ENCODE assay signal across 14 cellular contexts in the genomic region with DNA sequence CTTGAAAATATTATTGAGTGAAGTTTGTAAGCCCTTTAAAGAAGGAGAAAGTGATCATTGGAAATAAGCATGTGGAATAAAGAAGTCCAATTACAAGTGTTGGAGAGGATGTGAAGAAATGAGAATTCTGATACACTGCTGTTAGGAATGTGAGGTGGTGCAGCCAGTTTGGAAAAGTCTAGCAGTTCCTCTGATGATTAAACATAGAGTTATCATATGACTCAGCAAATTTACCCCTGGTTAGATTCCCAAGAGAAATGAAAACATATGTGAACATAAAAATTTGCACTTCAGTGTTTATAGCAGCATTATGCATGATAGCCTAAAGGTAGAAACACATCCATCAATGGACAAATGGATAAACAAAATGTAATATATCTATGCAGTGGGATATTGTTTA.
DNase-seq lines count a peak whose midpoint lies in the region; ATAC-seq, FAIRE-seq and TF ChIP-seq lines count a peak whose summit lies in the region.
"Had no signal": no experiment of that assay in that cellular context is flagged by ENCODE, and none has a peak within 500 bp of the region (broad histone marks: within the 10 kb centered on the region; RNA-seq: fewer than 3 reads in every experiment).

No MANE protein-coding gene starts in this region.

- peaks cover 3% of the 10 kb centered on the region for H3K4me1 Mint-ChIP-seq in activated CD8-positive, alpha-beta T cell treated with anti-CD3 and anti-CD28 coated beads, Interleukin-2, amount 10 ng/mL, durations not matched to agents 7 days and 5 days (ENCODE audit: low read depth)

- H3K27me3 Mint-ChIP-seq in activated CD8-positive, alpha-beta T cell treated with anti-CD3 and anti-CD28 coated beads, Interleukin-2, amount 10 ng/mL, durations not matched to agents 7 days and 5 days (ENCODE audit: low read depth), result peaks cover 2% of the 10 kb centered on the region

- DNase-seq in GM03348 (ENCODE audit: low spot score) (peak; percentile 67), RCC 7860 (ENCODE audit: low spot score) (peak; percentile 14), dermis blood vessel endothelial cell (peak; percentile 16), omental fat pad (ENCODE audit: low spot score) (no peak), NCI-H774 (lab: John Stamatoyannopoulos, UW) (no peak), DMS79 treated with DMSO at 0.1 percent for 48 hours (lab: John Stamatoyannopoulos, UW) (no peak)
- no peak for DNase-seq in activated CD8-positive, alpha-beta T cell treated with anti-CD3 and anti-CD28 coated beads, Interleukin-2, amount 10 ng/mL, durations not matched to agents 7 days and 5 days
- DNase-seq in activated effector memory CD4-positive, alpha-beta T cell treated with anti-CD3 and anti-CD28 coated beads, Interleukin-2, amount 50 U/mL, for 16 hours, result no peak
- DNase-seq: activated CD4-positive, alpha-beta T cell treated with anti-CD3 and anti-CD28 coated beads for 48 hours; activated T-cell treated with anti-CD3 and anti-CD28 coated beads, Interleukin-2, amount 50 U/mL, for 4 hours; CD4-positive, CD25-positive, alpha-beta regulatory T cell; effector CD4-positive, alpha-beta T cell; left ventricle myocardium superior had no signal

- CTCF ChIA-PET in activated CD8-positive, alpha-beta T cell treated with anti-CD3 and anti-CD28 coated beads, Interleukin-2, amount 10 ng/mL, durations not matched to agents 7 days and 5 days (lab: Charles Lee), result interaction anchor here (1.1 to 3.0 kb wide), 2 partner anchors 12 to 134 kb away, joined by 3 to 8 read pairs; no protein-coding TSS in a partner anchor

- H3K4me3 Mint-ChIP-seq in activated CD8-positive, alpha-beta T cell treated with anti-CD3 and anti-CD28 coated beads, Interleukin-2, amount 10 ng/mL, durations not matched to agents 7 days and 5 days, result no peak overlapping the region
- H3K4me3 Mint-ChIP-seq: activated T-cell treated with anti-CD3 and anti-CD28 coated beads, Interleukin-2, amount 50 U/mL, for 4 hours; CD4-positive, CD25-positive, alpha-beta regulatory T cell had no signal

- peak; percentile 62 for ATAC-seq in omental fat pad (ENCODE audit: low FRiP score)
- ATAC-seq in activated CD8-positive, alpha-beta T cell treated with anti-CD3 and anti-CD28 coated beads, Interleukin-2, amount 10 ng/mL, durations not matched to agents 7 days and 5 days, result no peak
- ATAC-seq: activated T-cell treated with anti-CD3 and anti-CD28 coated beads, Interleukin-2, amount 50 U/mL, for 4 hours; left ventricle myocardium superior; Panc1 had no signal

- TF ChIP-seq CTCF in omental fat pad (IDR thresholded peaks at IDR 0.05), result no peak

- POLR2A ChIA-PET in activated CD8-positive, alpha-beta T cell treated with anti-CD3 and anti-CD28 coated beads, Interleukin-2, amount 10 ng/mL, durations not matched to agents 7 days and 5 days (lab: Charles Lee), result no interaction called here

- no peak for FAIRE-seq in RCC 7860 (lab: Jason Lieb, UNC)

- H3K27ac Mint-ChIP-seq in activated CD8-positive, alpha-beta T cell treated with anti-CD3 and anti-CD28 coated beads, Interleukin-2, amount 10 ng/mL, durations not matched to agents 7 days and 5 days, result no peak overlapping the region
- H3K27ac Mint-ChIP-seq: CD4-positive, CD25-positive, alpha-beta regulatory T cell had no signal

- H3K9me3 Mint-ChIP-seq in activated CD8-positive, alpha-beta T cell treated with anti-CD3 and anti-CD28 coated beads, Interleukin-2, amount 10 ng/mL, durations not matched to agents 7 days and 5 days (ENCODE audit: insufficient read depth), result peaks cover 3% of the 10 kb centered on the region
- H3K9me3 Mint-ChIP-seq: activated T-cell treated with anti-CD3 and anti-CD28 coated beads, Interleukin-2, amount 50 U/mL, for 4 hours had no signal

- no peaks in the 10 kb centered on the region for H3K36me3 Mint-ChIP-seq in activated CD8-positive, alpha-beta T cell treated with anti-CD3 and anti-CD28 coated beads, Interleukin-2, amount 10 ng/mL, durations not matched to agents 7 days and 5 days (ENCODE audit: low read depth)
- H3K36me3 Mint-ChIP-seq: CD4-positive, CD25-positive, alpha-beta regulatory T cell had no signal

Comparison
In these comparisons a context has a peak if more than half of its experiments do, and no peak if none do; other contexts are left out.
1. DNase-seq: peak in GM03348 (single experiment), RCC 7860 (single experiment) and dermis blood vessel endothelial cell (single experiment); none in omental fat pad (single experiment), NCI-H774 (single experiment), activated CD8-positive, alpha-beta T cell treated with anti-CD3 and anti-CD28 coated beads, Interleukin-2, amount 10 ng/mL, durations not matched to agents 7 days and 5 days (single experiment), activated effector memory CD4-positive, alpha-beta T cell treated with anti-CD3 and anti-CD28 coated beads, Interleukin-2, amount 50 U/mL, for 16 hours (single experiment) and DMS79 treated with DMSO at 0.1 percent for 48 hours (single experiment).